ENCODE assay signal across 16 cellular contexts in genomic region chr9:4226331-4227250, GRCh38.
DNase-seq lines count a peak whose midpoint lies in the region; ATAC-seq, FAIRE-seq and TF ChIP-seq lines count a peak whose summit lies in the region.
"Had no signal": no experiment of that assay in that cellular context is flagged by ENCODE, and none has a peak within 500 bp of the region (broad histone marks: within the 10 kb centered on the region; RNA-seq: fewer than 3 reads in every experiment).

No MANE protein-coding gene starts in this region.

- peaks cover 100% of the 10 kb centered on the region for H3K4me1 ChIP-seq in A549
- peaks cover 26% of the 10 kb centered on the region for H3K4me1 ChIP-seq in GM23248 (ENCODE audit: insufficient read depth)
- H3K4me1 ChIP-seq in RWPE2 (ENCODE audit: insufficient read depth, poor library complexity, severe bottlenecking) = no peaks in the 10 kb centered on the region
- H3K4me1 ChIP-seq in mesenchymal stem cell (ENCODE audit: control insufficient read depth, insufficient read depth, low read depth, low read length) = peaks cover 10% of the 10 kb centered on the region
- H3K4me1 ChIP-seq: body of pancreas, parathyroid adenoma had no signal

- peak overlapping the region; percentile 23 for H4K91ac ChIP-seq in mesenchymal stem cell (ENCODE audit: low read length)

- H3K36me3 ChIP-seq in GM23248 (ENCODE audit: low read depth) (no peaks in the 10 kb centered on the region), RWPE2 (ENCODE audit: low read depth) (no peaks in the 10 kb centered on the region), mesenchymal stem cell (ENCODE audit: control insufficient read depth in 1 of 2, insufficient read depth in 2 of 2, low read depth in 1 of 2, low read length in 2 of 2) (no peaks in the 10 kb centered on the region)

- no peak for TF ChIP-seq POLR2A in A549 (IDR thresholded peaks at IDR 0.05; ENCODE audit: low read length)

- POLR2A ChIA-PET in A549 (lab: Yijun Ruan, JAX) = no interaction called here

- CTCF ChIA-PET in A549 (lab: Yijun Ruan, JAX) = interaction anchor here (0.9 to 5.0 kb wide), 16 partner anchors 9 to 494 kb away, joined by 3 to 44 read pairs (median 4); no protein-coding TSS in a partner anchor

- peak overlapping the region in 1 of 2 experiments; percentile 54 for H3K23ac ChIP-seq in mesenchymal stem cell (ENCODE audit: low read length in 2 of 2)

- H2BK15ac ChIP-seq in mesenchymal stem cell (ENCODE audit: low read depth, poor library complexity, severe bottlenecking) = no peak overlapping the region

- no peak overlapping the region for H4K8ac ChIP-seq in mesenchymal stem cell (ENCODE audit: low read length)

- peaks cover 13% of the 10 kb centered on the region for H3K79me1 ChIP-seq in mesenchymal stem cell (replicated peaks; ENCODE audit: low read length, poor library complexity, severe bottlenecking)

- TF ChIP-seq EP300 in A549 (IDR thresholded peaks at IDR 0.05) = no peak

- FAIRE-seq in A549 (lab: Jason Lieb, UNC) = no peak
- FAIRE-seq: urothelium cell line had no signal

- no peak overlapping the region for H2BK5ac ChIP-seq in mesenchymal stem cell (ENCODE audit: low read depth, low read length, poor library complexity, severe bottlenecking)

- TF ChIP-seq CTCF in A549 (IDR thresholded peaks at IDR 0.05) (no peak), RWPE2 (IDR thresholded peaks at IDR 0.05; ENCODE audit: poor library complexity, severe bottlenecking) (no peak)

- no peak for TF ChIP-seq RAD21 in A549 (conservative IDR thresholded peaks at IDR 0.05 in 1 of 2, IDR thresholded peaks at IDR 0.05 in 1 of 2)

- H3K9me2 ChIP-seq in GM23248 (ENCODE audit: insufficient read depth) = no peaks in the 10 kb centered on the region

- H4K20me1 ChIP-seq in GM23248 (ENCODE audit: insufficient read depth) = no peaks in the 10 kb centered on the region

- H3K9ac ChIP-seq in GM23248 = peak overlapping the region; percentile 4; the same call in 1 of the 2 replicates
- peak overlapping the region; percentile 1 for H3K9ac ChIP-seq in mesenchymal stem cell (ENCODE audit: low read length)
- H3K9ac ChIP-seq: parathyroid adenoma had no signal

- peak overlapping the region in 1 of 2 experiments; percentile 6 for H3K14ac ChIP-seq in mesenchymal stem cell (ENCODE audit: low read length in 2 of 2)

- H3K27ac ChIP-seq in A549 (peak overlapping the region; percentile 74 to 84), GM23248 (peak overlapping the region; percentile 63; the same call in 1 of the 2 replicates), RWPE2 (ENCODE audit: poor library complexity, severe bottlenecking) (peak overlapping the region; percentile 50), mesenchymal stem cell (ENCODE audit: low read length, poor library complexity, severe bottlenecking) (peak overlapping the region; percentile 89)
- H3K27ac ChIP-seq: parathyroid adenoma had no signal

- H3K4me2 ChIP-seq in A549 (peak overlapping the region; percentile 43), GM23248 (ENCODE audit: unreplicated experiment) (peak overlapping the region; percentile 55), mesenchymal stem cell (ENCODE audit: low read length, poor library complexity, severe bottlenecking) (no peak overlapping the region)

- H3K9me3 ChIP-seq in A549 = no peaks in the 10 kb centered on the region
- H3K9me3 ChIP-seq in GM23248 (ENCODE audit: low read depth) = no peaks in the 10 kb centered on the region
- H3K9me3 ChIP-seq in RWPE2 (ENCODE audit: severe bottlenecking) = no peaks in the 10 kb centered on the region
- no peaks in the 10 kb centered on the region for H3K9me3 ChIP-seq in mesenchymal stem cell (ENCODE audit: control insufficient read depth, low read length)
- H3K9me3 ChIP-seq: body of pancreas had no signal

- peak overlapping the region in 1 of 2 experiments; percentile 24 for H3K4ac ChIP-seq in mesenchymal stem cell (ENCODE audit: low read depth in 1 of 2, low read length in 2 of 2)

- H3K4me3 ChIP-seq in A549 (no peak overlapping the region), GM23248 (no peak overlapping the region), RWPE2 (ENCODE audit: severe bottlenecking) (no peak overlapping the region), mesenchymal stem cell (ENCODE audit: insufficient read depth in 1 of 2, low read depth in 1 of 2, low read length in 2 of 2) (peak overlapping the region in 1 of 2 experiments; percentile 18)
- H3K4me3 ChIP-seq: body of pancreas had no signal

- peaks cover 81% of the 10 kb centered on the region for H3K79me2 ChIP-seq in GM23248 (ENCODE audit: insufficient read depth)
- H3K79me2 ChIP-seq: parathyroid adenoma had no signal

- H2AK5ac ChIP-seq in mesenchymal stem cell (ENCODE audit: low read length, severe bottlenecking) = peak overlapping the region; percentile 91

- in situ Hi-C loops in GM23248 (cut with MboI) = loop anchor here (10.0 kb wide), 1 partner anchor 492 kb away; no protein-coding TSS in a partner anchor

- H3K27me3 ChIP-seq in GM23248 (replicated peaks; ENCODE audit: insufficient read depth) = no peaks in the 10 kb centered on the region
- H3K27me3 ChIP-seq in RWPE2 (ENCODE audit: insufficient read depth, poor library complexity, severe bottlenecking) = no peaks in the 10 kb centered on the region
- H3K27me3 ChIP-seq in mesenchymal stem cell (ENCODE audit: control insufficient read depth in 1 of 2, insufficient read depth in 1 of 2, low read length in 2 of 2) = no peaks in the 10 kb centered on the region
- H3K27me3 ChIP-seq: body of pancreas had no signal

- H2BK120ac ChIP-seq in mesenchymal stem cell (ENCODE audit: low read depth, low read length) = no peak overlapping the region

- H3F3A ChIP-seq in GM23248 (ENCODE audit: insufficient read depth) = peaks cover 37% of the 10 kb centered on the region

- DNase-seq in A549 (ENCODE audit: low read depth in 1 of 2, low spot score in 1 of 2) (peak in 1 of 2 experiments; percentile 64), GM23248 (no peak), RWPE2 (ENCODE audit: low spot score) (no peak), mesenchymal stem cell (peak; percentile 33), NCI-H774 (lab: John Stamatoyannopoulos, UW) (no peak), middle frontal gyrus (ENCODE audit: extremely low spot score, low spot score) (no peak)
- no peak for DNase-seq in effector CD4-positive, alpha-beta T cell
- DNase-seq: activated gamma-delta T cell treated with Interleukin-2 at 50 U/mL for 16 hours; body of pancreas; erythroblast; NCI-H446 treated with DMSO at 0.1 percent for 48 hours; stimulated activated CD4-positive, alpha-beta T cell treated with anti-CD3 and anti-CD28 coated beads, Interleukin-12 subunit alpha, Interleukin-12 subunit beta, amount 100 ng/mL, for 4 hours; stimulated activated naive CD4-positive, alpha-beta T cell treated with Interleukin-2 at 50 U/mL for 16 hours had no signal

- H2AFZ ChIP-seq in GM23248 (no peak overlapping the region), mesenchymal stem cell (ENCODE audit: low read depth, low read length) (no peak overlapping the region)
- H2AFZ ChIP-seq: parathyroid adenoma had no signal

- peak overlapping the region; percentile 19 to 77 for H3K18ac ChIP-seq in mesenchymal stem cell (ENCODE audit: low read depth in 1 of 2, low read length in 2 of 2)

- no peak overlapping the region for H2BK12ac ChIP-seq in mesenchymal stem cell (ENCODE audit: low read length in 2 of 2)

- no peak for ATAC-seq in A549
- ATAC-seq in RWPE2 (ENCODE audit: low read depth) = no peak
- ATAC-seq in GM18498 (IDR thresholded peaks at IDR 0.05; ENCODE audit: unreplicated experiment) = no peak
- ATAC-seq: body of pancreas had no signal

- 70% methylated on average over 9 of the region's 9 CpGs for WGBS in A549 (ENCODE audit: missing lambda C conversion rate)
- 94 to 97% methylated on average over 9 of the region's 9 CpGs for WGBS in GM23248 (ENCODE audit: low coverage in 1 of 2, low lambda C conversion rate in 2 of 2, missing lambda C conversion rate in 2 of 2), 2 experiments
- 89% methylated on average over 8 of the region's 9 CpGs for WGBS in mesenchymal stem cell

TF ChIP-seq in A549, 52 proteins besides CTCF, POLR2A, EP300 and RAD21:
- TF ChIP-seq BCL3 (IDR thresholded peaks at IDR 0.05) (no peak), ZSCAN20 (CRISPR knock-in tag; IDR thresholded peaks at IDR 0.05) (no peak), NFE2L2 (conservative IDR thresholded peaks at IDR 0.05; ENCODE audit: low read length) (peak; percentile 62), MAFK (IDR thresholded peaks at IDR 0.05; ENCODE audit: partially characterized antibody) (peak; percentile 86)
